23 cellular contexts compared by ENCODE assay signal in genomic region chr10:124715479-124715878, GRCh38. TPM values are rescaled to one million over a fixed set of nuclear protein-coding genes. Genes with fewer than 3 reads are reported as not detected.
A peak's percentile ranks its signal among the peaks of the same experiment; 100 is the strongest.
DNase-seq lines count a peak whose midpoint lies in the region; ATAC-seq, FAIRE-seq and TF ChIP-seq lines count a peak whose summit lies in the region.
"Had no signal": no experiment of that assay in that cellular context is flagged by ENCODE, and none has a peak within 500 bp of the region (broad histone marks: within the 10 kb centered on the region; RNA-seq: fewer than 3 reads in every experiment).

No MANE protein-coding gene starts in this region.

- H3K9me3 ChIP-seq in small intestine (ENCODE audit: control insufficient read depth, low read depth), result no peaks in the 10 kb centered on the region
- H3K9me3 ChIP-seq: colonic mucosa, prostate gland, SK-N-SH, stomach had no signal

- peaks cover 84% of the 10 kb centered on the region for H3K4me1 Mint-ChIP-seq in activated CD4-positive, alpha-beta T cell treated with anti-CD3 and anti-CD28 coated beads for 36 hours
- peaks cover 56 to 77% (median 73%) of the 10 kb centered on the region in 3 donors for H3K4me1 Mint-ChIP-seq in IgD-negative memory B cell
- H3K4me1 Mint-ChIP-seq in mesothelial cell of epicardium, result peaks cover 63% of the 10 kb centered on the region

- H3K4me3 ChIP-seq in dorsolateral prefrontal cortex, result no peak overlapping the region
- H3K4me3 ChIP-seq in small intestine (ENCODE audit: low read depth in 1 of 2, low read length in 2 of 2), result no peak overlapping the region
- no peak overlapping the region for H3K4me3 ChIP-seq in H7 (ENCODE audit: insufficient read depth, low read depth, low read length)
- H3K4me3 ChIP-seq: colonic mucosa, prostate gland, stomach had no signal

- no peak for FAIRE-seq in small intestine (lab: Jason Lieb, UNC)
- FAIRE-seq: A204.1 had no signal

- H3K27me3 ChIP-seq in dorsolateral prefrontal cortex, result no peaks in the 10 kb centered on the region
- no peaks in the 10 kb centered on the region for H3K27me3 ChIP-seq in small intestine (ENCODE audit: control insufficient read depth in 2 of 2, insufficient read depth in 2 of 2, low read length in 2 of 2)
- no peaks in the 10 kb centered on the region for H3K27me3 ChIP-seq in H7 (ENCODE audit: control insufficient read depth, insufficient read depth, low read length)
- H3K27me3 ChIP-seq: colonic mucosa, stomach had no signal

- H3K27me3 Mint-ChIP-seq in activated CD4-positive, alpha-beta T cell treated with anti-CD3 and anti-CD28 coated beads for 36 hours, result no peaks in the 10 kb centered on the region
- H3K27me3 Mint-ChIP-seq in IgD-negative memory B cell, result no peaks in the 10 kb centered on the region
- no peaks in the 10 kb centered on the region for H3K27me3 Mint-ChIP-seq in mesothelial cell of epicardium (ENCODE audit: low read depth)

- ATAC-seq in activated CD4-positive, alpha-beta T cell treated with anti-CD3 and anti-CD28 coated beads for 36 hours, result no peak
- ATAC-seq: esophagus mucosa, HCT116 had no signal

- H3K4me3 Mint-ChIP-seq in activated CD4-positive, alpha-beta T cell treated with anti-CD3 and anti-CD28 coated beads for 36 hours, result no peak overlapping the region
- H3K4me3 Mint-ChIP-seq in IgD-negative memory B cell (peak overlapping the region in 2 of 4 donors; percentile 56 to 65), mesothelial cell of epicardium (no peak overlapping the region)

- intact Hi-C loops in activated CD4-positive, alpha-beta T cell treated with anti-CD3 and anti-CD28 coated beads for 36 hours (cut with DNase I, micrococcal nuclease), result no loop called here
- intact Hi-C loops in dorsolateral prefrontal cortex (cut with DNase I), result no loop called here

- peaks cover 16% of the 10 kb centered on the region for H3K36me3 Mint-ChIP-seq in activated CD4-positive, alpha-beta T cell treated with anti-CD3 and anti-CD28 coated beads for 36 hours (ENCODE audit: low read depth)
- H3K36me3 Mint-ChIP-seq in IgD-negative memory B cell (peaks cover 2% of the 10 kb centered on the region), mesothelial cell of epicardium (peaks cover under 1% of the 10 kb centered on the region)

- no peak for TF ChIP-seq CTCF in dorsolateral prefrontal cortex (IDR thresholded peaks at IDR 0.05 in 54 of 56, conservative IDR thresholded peaks at IDR 0.05 in 2 of 56; ENCODE audit: low read depth in 1 of 56, partially characterized antibody in 56 of 56)
- TF ChIP-seq CTCF in mesothelial cell of epicardium (IDR thresholded peaks at IDR 0.05; ENCODE audit: unreplicated experiment), result no peak

- peak overlapping the region; percentile 66 for H3K27ac Mint-ChIP-seq in activated CD4-positive, alpha-beta T cell treated with anti-CD3 and anti-CD28 coated beads for 36 hours
- H3K27ac Mint-ChIP-seq in IgD-negative memory B cell (peak overlapping the region in 2 of 3 donors; percentile 88 to 98), mesothelial cell of epicardium (no peak overlapping the region)

- POLR2A ChIA-PET in activated CD4-positive, alpha-beta T cell treated with anti-CD3 and anti-CD28 coated beads for 36 hours (lab: Charles Lee), result interaction anchor here (0.8 to 5.8 kb wide), 5 partner anchors 8 to 26 kb away, joined by 3 to 63 read pairs (median 7); no protein-coding TSS in a partner anchor

- peaks cover 19 to 25% of the 10 kb centered on the region in 2 donors for H3K4me1 ChIP-seq in small intestine (ENCODE audit: control insufficient read depth in 2 of 2, insufficient read depth in 1 of 2, low read depth in 1 of 2, low read length in 1 of 2)
- H3K4me1 ChIP-seq: prostate gland had no signal

- no peaks in the 10 kb centered on the region for H3K9me3 Mint-ChIP-seq in activated CD4-positive, alpha-beta T cell treated with anti-CD3 and anti-CD28 coated beads for 36 hours (ENCODE audit: low read depth)
- H3K9me3 Mint-ChIP-seq in IgD-negative memory B cell (no peaks in the 10 kb centered on the region), mesothelial cell of epicardium (no peaks in the 10 kb centered on the region)

- WGBS in small intestine, 3 donors, result 52 to 56% (median 55%) methylated on average over 6 of the region's 6 CpGs

- peak overlapping the region in 58 of 59 donors; percentile 13 to 100 (median 98) for H3K27ac ChIP-seq in dorsolateral prefrontal cortex
- peak overlapping the region; percentile 16 to 20 for H3K27ac ChIP-seq in small intestine (ENCODE audit: low read depth in 1 of 2, low read length in 1 of 2)
- H3K27ac ChIP-seq: colonic mucosa, prostate gland had no signal

- peak; percentile 41 for DNase-seq in activated CD4-positive, alpha-beta T cell treated with anti-CD3 and anti-CD28 coated beads for 36 hours
- no peak for DNase-seq in activated CD4-positive, alpha-beta T cell treated with anti-CD3 and anti-CD28 coated beads for 4 hours
- no peak for DNase-seq in dorsolateral prefrontal cortex
- no peak for DNase-seq in small intestine
- DNase-seq in NCI-H2107 (lab: John Stamatoyannopoulos, UW), result no peak
- DNase-seq in H7, result no peak
- DNase-seq in mesothelial cell of epicardium (ENCODE audit: low spot score in 2 of 2, unreplicated experiment in 2 of 2), result no peak
- DNase-seq: activated CD8-positive, alpha-beta memory T cell treated with anti-CD3 and anti-CD28 coated beads, Interleukin-2, amount 50 U/mL, for 4 hours; anterior cingulate cortex; colonic mucosa; GDM1; KG1; kidney glomerular epithelial cell; NCI-H1417 treated with DMSO at 0.1 percent for 48 hours; NCI-H345; SK-N-SH; stimulated activated CD4-positive, alpha-beta T cell treated with anti-CD3 and anti-CD28 coated beads, Interleukin-12 subunit alpha, Interleukin-12 subunit beta, amount 100 ng/mL, for 4 hours; stomach had no signal

- CTCF ChIA-PET in activated CD4-positive, alpha-beta T cell treated with anti-CD3 and anti-CD28 coated beads for 36 hours (lab: Charles Lee), result interaction anchor here (1.5 to 11.9 kb wide), 6 partner anchors 9 to 29 kb away, joined by 4 to 146 read pairs (median 73); partner anchors contain the start of gene FAM53B

- H3K36me3 ChIP-seq in small intestine (ENCODE audit: control insufficient read depth in 2 of 2, insufficient read depth in 2 of 2, low read length in 2 of 2), result peaks cover 0 to 2% of the 10 kb centered on the region in 2 donors
- no peaks in the 10 kb centered on the region for H3K36me3 ChIP-seq in H7 (replicated peaks; ENCODE audit: control insufficient read depth, insufficient read depth, low read length)
- H3K36me3 ChIP-seq: colonic mucosa, prostate gland, stomach had no signal

RNA-seq across cellular contexts. Expression of gene FAM53B, which starts 28.7 kb away (rescaled TPM):
- 10 to 100 TPM; 13.3 to 13.9 TPM for total RNA-seq in activated CD4-positive, alpha-beta T cell treated with anti-CD3 and anti-CD28 coated beads for 36 hours
- polyA plus RNA-seq in IgD-negative memory B cell (48.9 TPM), small intestine (10 to 100 TPM; 15.1 to 30.2 (median 18.8) TPM)
- total RNA-seq in dorsolateral prefrontal cortex (100 to 1,000 TPM in 2 of 120 experiments, 10 to 100 TPM in 118; 30.6 to 142 (median 58.2) TPM), mesothelial cell of epicardium (40.7 to 43.0 TPM (median 42.0 TPM) in 3 replicates)
- total RNA-seq in H7 (2014; rRNA removed; shearing (Covaris generic)), result 37.4 and 40.8 TPM in 2 replicates
